28 cellular contexts compared by ENCODE assay signal in genomic region chr17:78972507-78973105, GRCh38. TPM values are rescaled to one million over a fixed set of nuclear protein-coding genes. Genes with fewer than 3 reads are reported as not detected.
DNase-seq lines count a peak whose midpoint lies in the region; ATAC-seq and TF ChIP-seq lines count a peak whose summit lies in the region.
"Had no signal": no experiment of that assay in that cellular context is flagged by ENCODE, and none has a peak within 500 bp of the region (broad histone marks: within the 10 kb centered on the region; RNA-seq: fewer than 3 reads in every experiment).

No MANE protein-coding gene starts in this region.

- H3K27me3 ChIP-seq in endodermal cell (ENCODE audit: control insufficient read depth, insufficient read depth, low read length, poor library complexity, severe bottlenecking) (no peaks in the 10 kb centered on the region), spleen (replicated peaks in 1 of 7) (no peaks in the 10 kb centered on the region)
- H3K27me3 ChIP-seq: BLaER1, dorsolateral prefrontal cortex, pancreas, Peyer's patch, SJCRH30, upper lobe of left lung had no signal

- H3K9me3 Mint-ChIP-seq in activated naive CD4-positive, alpha-beta T cell treated with anti-CD3 and anti-CD28 coated beads, Interleukin-2, amount 50 U/mL, for 24 hours: no peaks in the 10 kb centered on the region
- H3K9me3 Mint-ChIP-seq in activated naive CD4-positive, alpha-beta T cell treated with anti-CD3 and anti-CD28 coated beads, Interleukin-2, amount 50 U/mL, for 72 hours: no peaks in the 10 kb centered on the region
- H3K9me3 Mint-ChIP-seq in endodermal cell: no peaks in the 10 kb centered on the region
- H3K9me3 Mint-ChIP-seq: activated CD8-positive, alpha-beta T cell treated with anti-CD3 and anti-CD28 coated beads for 36 hours; activated naive CD8-positive, alpha-beta T cell treated with anti-CD3 and anti-CD28 coated beads, Interleukin-2, amount 50 U/mL, for 24 hours; GM23338; natural killer cell; T-cell had no signal

- H3K9ac ChIP-seq in endodermal cell (ENCODE audit: extremely low read depth, low read length, poor library complexity, severe bottlenecking): no peak overlapping the region
- H3K9ac ChIP-seq: BLaER1 had no signal

- CTCF ChIA-PET in HEK293T (lab: Yijun Ruan, JAX): interaction anchor here (0.9 to 3.1 kb wide), 5 partner anchors 19 to 120 kb away, joined by 3 to 27 read pairs (median 4); no protein-coding TSS in a partner anchor

- H3K4me3 ChIP-seq in endodermal cell (ENCODE audit: low read length) (no peak overlapping the region), spleen (no peak overlapping the region)
- H3K4me3 ChIP-seq: BLaER1, GM23338, pancreas, Peyer's patch, SJCRH30, upper lobe of left lung had no signal

- ATAC-seq in activated naive CD4-positive, alpha-beta T cell treated with anti-CD3 and anti-CD28 coated beads, Interleukin-2, amount 50 U/mL, for 72 hours: no peak
- ATAC-seq: activated CD8-positive, alpha-beta T cell treated with anti-CD3 and anti-CD28 coated beads for 36 hours; activated naive CD8-positive, alpha-beta T cell treated with anti-CD3 and anti-CD28 coated beads, Interleukin-2, amount 50 U/mL, for 24 hours; natural killer cell; pancreas; T-cell had no signal

- peak overlapping the region; percentile 77 for H3K27ac Mint-ChIP-seq in activated naive CD4-positive, alpha-beta T cell treated with anti-CD3 and anti-CD28 coated beads, Interleukin-2, amount 50 U/mL, for 24 hours
- H3K27ac Mint-ChIP-seq in activated naive CD4-positive, alpha-beta T cell treated with anti-CD3 and anti-CD28 coated beads, Interleukin-2, amount 50 U/mL, for 72 hours: peak overlapping the region in 1 of 2 donors; percentile 26
- H3K27ac Mint-ChIP-seq in endodermal cell: no peak overlapping the region
- H3K27ac Mint-ChIP-seq: activated CD8-positive, alpha-beta T cell treated with anti-CD3 and anti-CD28 coated beads for 36 hours; activated naive CD8-positive, alpha-beta T cell treated with anti-CD3 and anti-CD28 coated beads, Interleukin-2, amount 50 U/mL, for 24 hours; GM23338; natural killer cell; T-cell had no signal

- TF ChIP-seq POLR2A in spleen (IDR thresholded peaks at IDR 0.05): no peak

- 90 to 92% methylated on average over 7 to 15 of the region's 15 CpGs for WGBS in endodermal cell (ENCODE audit: insufficient coverage in 1 of 2, insufficient read length in 1 of 2), 2 experiments
- WGBS in spleen, 5 donors: 81 to 91% (median 87%) methylated on average over 15 of the region's 15 CpGs

- POLR2A ChIA-PET in HEK293T (lab: Yijun Ruan, JAX): interaction anchor here (1.0 kb wide), 1 partner anchor 152 kb away, joined by 3 read pairs; no protein-coding TSS in a partner anchor

- TF ChIP-seq CTCF in endodermal cell (conservative IDR thresholded peaks at IDR 0.05): peak; percentile 48
- TF ChIP-seq CTCF in spleen (IDR thresholded peaks at IDR 0.05 in 8 of 11, conservative IDR thresholded peaks at IDR 0.05 in 3 of 11): no peak

- no peak overlapping the region for H3K4me3 Mint-ChIP-seq in activated naive CD4-positive, alpha-beta T cell treated with anti-CD3 and anti-CD28 coated beads, Interleukin-2, amount 50 U/mL, for 24 hours
- no peak overlapping the region for H3K4me3 Mint-ChIP-seq in endodermal cell
- H3K4me3 Mint-ChIP-seq: activated CD8-positive, alpha-beta T cell treated with anti-CD3 and anti-CD28 coated beads for 36 hours; activated naive CD8-positive, alpha-beta T cell treated with anti-CD3 and anti-CD28 coated beads, Interleukin-2, amount 50 U/mL, for 24 hours; GM23338; natural killer cell; T-cell had no signal

- no peak for DNase-seq in activated naive CD4-positive, alpha-beta T cell treated with anti-CD3 and anti-CD28 coated beads, Interleukin-2, amount 50 U/mL, for 72 hours (ENCODE audit: low spot score in 2 of 2)
- DNase-seq in NCI-H524 treated with DMSO at 0.1 percent for 48 hours (lab: John Stamatoyannopoulos, UW) (peak; percentile 74), endodermal cell (peak; percentile 73), spleen (no peak), HEK293T (ENCODE audit: extremely low spot score) (no peak), GM19240 (ENCODE audit: insufficient read length, low spot score) (no peak)
- DNase-seq in NK-92 treated with Interleukin-12 subunit alpha and Interleukin-12 subunit beta, amount 100 ng/mL, for 24 hours (lab: John Stamatoyannopoulos, UW): no peak
- DNase-seq: ACHN; activated CD4-positive, CD25-positive, alpha-beta regulatory T cell treated with anti-CD3 and anti-CD28 coated beads, Interleukin-2, amount 50 U/mL, for 72 hours; activated CD8-positive, alpha-beta T cell treated with anti-CD3 and anti-CD28 coated beads for 36 hours; activated effector memory CD4-positive, alpha-beta T cell treated with Interleukin-2 at 50 U/mL for 16 hours; activated naive CD8-positive, alpha-beta T cell treated with anti-CD3 and anti-CD28 coated beads, Interleukin-2, amount 50 U/mL, for 24 hours; activated T-cell treated with anti-CD3 and anti-CD28 coated beads for 4 hours; COR-L47; dorsolateral prefrontal cortex; natural killer cell; NCI-H446 treated with DMSO at 0.1 percent for 48 hours; retina; small intestine; T-cell had no signal

- peaks cover 10% of the 10 kb centered on the region for H3K4me1 ChIP-seq in endodermal cell (ENCODE audit: control insufficient read depth, insufficient read depth, low read length)
- H3K4me1 ChIP-seq in spleen: peaks cover 13 to 70% (median 39%) of the 10 kb centered on the region in 6 donors

- H3K27ac ChIP-seq in endodermal cell (ENCODE audit: low read depth, low read length): no peak overlapping the region
- peak overlapping the region in 5 of 8 donors; percentile 20 to 43 (median 33) for H3K27ac ChIP-seq in spleen
- H3K27ac ChIP-seq: BLaER1, HL-60, pancreas, Peyer's patch, SJCRH30 had no signal

- H3K27me3 Mint-ChIP-seq in activated naive CD4-positive, alpha-beta T cell treated with anti-CD3 and anti-CD28 coated beads, Interleukin-2, amount 50 U/mL, for 24 hours: no peaks in the 10 kb centered on the region
- no peaks in the 10 kb centered on the region for H3K27me3 Mint-ChIP-seq in endodermal cell (ENCODE audit: insufficient read depth)
- H3K27me3 Mint-ChIP-seq: activated CD8-positive, alpha-beta T cell treated with anti-CD3 and anti-CD28 coated beads for 36 hours; activated naive CD8-positive, alpha-beta T cell treated with anti-CD3 and anti-CD28 coated beads, Interleukin-2, amount 50 U/mL, for 24 hours; T-cell had no signal

- peaks cover 1% of the 10 kb centered on the region for H3K36me3 Mint-ChIP-seq in activated naive CD4-positive, alpha-beta T cell treated with anti-CD3 and anti-CD28 coated beads, Interleukin-2, amount 50 U/mL, for 24 hours
- H3K36me3 Mint-ChIP-seq in activated naive CD4-positive, alpha-beta T cell treated with anti-CD3 and anti-CD28 coated beads, Interleukin-2, amount 50 U/mL, for 72 hours: no peaks in the 10 kb centered on the region
- H3K36me3 Mint-ChIP-seq in endodermal cell (ENCODE audit: low read depth): no peaks in the 10 kb centered on the region
- H3K36me3 Mint-ChIP-seq: natural killer cell, T-cell had no signal

- H3K36me3 ChIP-seq in endodermal cell (ENCODE audit: control insufficient read depth, insufficient read depth, low read length) (no peaks in the 10 kb centered on the region), spleen (peaks cover 0 to 21% (median 0%) of the 10 kb centered on the region in 6 donors)
- H3K36me3 ChIP-seq: pancreas, SJCRH30 had no signal

- intact Hi-C loops in spleen (cut with DNase I; ENCODE audit: low total_unique reads): loop anchor here (5.0 kb wide), 1 partner anchor 110 kb away; no protein-coding TSS in a partner anchor

- peaks cover 27% of the 10 kb centered on the region for H3K4me1 Mint-ChIP-seq in activated naive CD4-positive, alpha-beta T cell treated with anti-CD3 and anti-CD28 coated beads, Interleukin-2, amount 50 U/mL, for 24 hours
- peaks cover 25% of the 10 kb centered on the region for H3K4me1 Mint-ChIP-seq in endodermal cell

- H3K9me3 ChIP-seq in endodermal cell (ENCODE audit: control insufficient read depth, low read length) (no peaks in the 10 kb centered on the region), spleen (no peaks in the 10 kb centered on the region)
- H3K9me3 ChIP-seq: BLaER1, pancreas, Peyer's patch, SJCRH30, upper lobe of left lung had no signal

TF ChIP-seq in HEK293T, 16 proteins besides CTCF, POLR2A, EP300 and RAD21:
- no peak for TF ChIP-seq SUZ12 (IDR thresholded peaks at IDR 0.05)
- no peak for TF ChIP-seq NFRKB (IDR thresholded peaks at IDR 0.05)
- TF ChIP-seq ZNF384 (IDR thresholded peaks at IDR 0.05): no peak
- no peak for TF ChIP-seq TARDBP (IDR thresholded peaks at IDR 0.05)
- no peak for TF ChIP-seq ELF4 (IDR thresholded peaks at IDR 0.05)
- TF ChIP-seq FOXM1 (IDR thresholded peaks at IDR 0.05; ENCODE audit: borderline replicate concordance): no peak
- TF ChIP-seq ARNT (IDR thresholded peaks at IDR 0.05): no peak
- TF ChIP-seq FOXA1 (IDR thresholded peaks at IDR 0.05): no peak
TF ChIP-seq in HEK293T: peak in this region for 0.

RNA-seq across cellular contexts. Expression of gene LGALS3BP, which starts 7.1 kb away (rescaled TPM):
- 10 to 100 TPM; 71.3 to 95.6 TPM for total RNA-seq in activated naive CD4-positive, alpha-beta T cell treated with anti-CD3 and anti-CD28 coated beads, Interleukin-2, amount 50 U/mL, for 72 hours
- total RNA-seq in endodermal cell (10 to 100 TPM; 23.3 to 71.4 TPM), spleen (100 to 1,000 TPM in 5 of 7 donors, 10 to 100 TPM in 2; 85.7 to 188 (median 108) TPM)
- 51.4 TPM for polyA plus RNA-seq in endodermal cell (2013, experiment 1 of 2)
- 47.9 TPM for polyA plus RNA-seq in endodermal cell (2013, experiment 2 of 2)
- polyA plus RNA-seq in spleen: 10 to 100 TPM; 33.6 to 58.7 (median 38.3) TPM

RNA-seq across cellular contexts. Expression of gene CANT1, which starts 37.0 kb away (rescaled TPM):
- 10 to 100 TPM; 54.7 to 57.0 TPM for total RNA-seq in activated naive CD4-positive, alpha-beta T cell treated with anti-CD3 and anti-CD28 coated beads, Interleukin-2, amount 50 U/mL, for 72 hours
- 10 to 100 TPM; 57.5 to 61.8 TPM for total RNA-seq in endodermal cell
- 50.7 TPM for polyA plus RNA-seq in endodermal cell (2013, experiment 1 of 2)
- polyA plus RNA-seq in endodermal cell (2013, experiment 2 of 2): 48.7 TPM
- total RNA-seq in spleen: 10 to 100 TPM; 48.1 to 76.6 (median 61.2) TPM
- 10 to 100 TPM; 11.2 to 22.1 (median 12.3) TPM for polyA plus RNA-seq in spleen

RNA-seq across cellular contexts. Expression of gene TIMP2, which starts 47.4 kb away (rescaled TPM):
- 1 to 10 TPM; 1.1 TPM for total RNA-seq in activated naive CD4-positive, alpha-beta T cell treated with anti-CD3 and anti-CD28 coated beads, Interleukin-2, amount 50 U/mL, for 72 hours
- total RNA-seq in endodermal cell (10 to 100 TPM; 36.9 to 42.7 TPM), spleen (100 to 1,000 TPM; 164 to 333 (median 198) TPM)
- polyA plus RNA-seq in endodermal cell (2013, experiment 1 of 2): 61.1 TPM
- 60.7 TPM for polyA plus RNA-seq in endodermal cell (2013, experiment 2 of 2)
- polyA plus RNA-seq in spleen: 10 to 100 TPM; 16.3 to 42.2 (median 26.9) TPM

RNA-seq across cellular contexts. Expression of gene C1QTNF1, which starts 51.4 kb away (rescaled TPM):
- total RNA-seq in activated naive CD4-positive, alpha-beta T cell treated with anti-CD3 and anti-CD28 coated beads, Interleukin-2, amount 50 U/mL, for 72 hours: not detected
- total RNA-seq in endodermal cell: 10 to 100 TPM; 16.0 to 16.5 TPM
- 1.5 TPM for polyA plus RNA-seq in endodermal cell (2013, experiment 1 of 2)
- 1.7 TPM for polyA plus RNA-seq in endodermal cell (2013, experiment 2 of 2)
- 100 to 1,000 TPM in 1 of 7 donors, 10 to 100 TPM in 6; 26.5 to 101 (median 69.9) TPM for total RNA-seq in spleen
- 10 to 100 TPM; 14.7 to 29.1 (median 25.3) TPM for polyA plus RNA-seq in spleen

Comparison
In these comparisons a context has a peak if more than half of its experiments do, and no peak if none do; other contexts are left out.
1. DNase-seq: peak in NCI-H524 treated with DMSO at 0.1 percent for 48 hours (single experiment) and endodermal cell (single experiment); none in activated naive CD4-positive, alpha-beta T cell treated with anti-CD3 and anti-CD28 coated beads, Interleukin-2, amount 50 U/mL, for 72 hours (0 of 2), spleen (single experiment), HEK293T (single experiment), GM19240 (single experiment) and NK-92 treated with Interleukin-12 subunit alpha and Interleukin-12 subunit beta, amount 100 ng/mL, for 24 hours (single experiment).
2. RNA of gene TIMP2, which starts 47.4 kb away (total RNA-seq): 164 to 333 TPM in spleen and 36.9 to 42.7 TPM in endodermal cell; 1.1 TPM in activated naive CD4-positive, alpha-beta T cell treated with anti-CD3 and anti-CD28 coated beads, Interleukin-2, amount 50 U/mL, for 72 hours; every median in the first group is over 10 times any median in the second.